8 cellular contexts compared by ENCODE assay signal in genomic region chr11:102453286-102453797, GRCh38. TPM values are rescaled to one million over a fixed set of nuclear protein-coding genes. Genes with fewer than 3 reads are reported as not detected.
DNase-seq lines count a peak whose midpoint lies in the region; ATAC-seq, FAIRE-seq and TF ChIP-seq lines count a peak whose summit lies in the region.

No MANE protein-coding gene starts in this region.

- H3K27ac ChIP-seq in GM12878 (ENCODE audit: control insufficient read depth, insufficient read depth), result peak overlapping the region; percentile 70
- peak overlapping the region; percentile 98 to 99 for H3K27ac ChIP-seq in liver (ENCODE audit: low read depth in 1 of 2, low read length in 2 of 2)

- FAIRE-seq in GM12878 (lab: Jason Lieb, UNC), result no peak

- H3K27ac Mint-ChIP-seq in Calu3 (ENCODE audit: unreplicated experiment), result peak overlapping the region; percentile 69
- H3K27ac Mint-ChIP-seq in stimulated activated naive CD8-positive, alpha-beta T cell treated with anti-CD3 and anti-CD28 coated beads, Interleukin-15, amount 100 ng/mL, for 72 hours, result peak overlapping the region; percentile 98 to 99

- TF ChIP-seq CTCF in Calu3 (IDR thresholded peaks at IDR 0.05; ENCODE audit: unreplicated experiment) (no peak), GM12878 (IDR thresholded peaks at IDR 0.05 in 2 of 3, conservative IDR thresholded peaks at IDR 0.05 in 1 of 3; ENCODE audit: control insufficient read depth in 2 of 3, extremely low read depth in 1 of 3, insufficient read depth in 1 of 3, low read depth in 3 of 3, low read length in 3 of 3) (no peak), liver (IDR thresholded peaks at IDR 0.05; ENCODE audit: low read depth, low read length, missing input control) (no peak)

- 6% methylated on average over 8 of the region's 8 CpGs for WGBS in GM12878 (ENCODE audit: insufficient coverage, insufficient replicate concordance, low lambda C conversion rate, missing lambda C conversion rate)
- WGBS in liver, result 6% methylated on average over 8 of the region's 8 CpGs

- no TSS peak for BruUV-seq in Calu3 (replicated peaks; lab: Mats Ljungman, UMichigan)
- TSS peak; percentile 91 for BruUV-seq in GM12878 (replicated peaks; lab: Mats Ljungman, UMichigan)

- TF ChIP-seq EP300 in GM12878 (IDR thresholded peaks at IDR 0.05; ENCODE audit: borderline replicate concordance in 1 of 2, control insufficient read depth in 1 of 2, low read depth in 2 of 2, low read length in 2 of 2), result no peak

- H3K4me2 ChIP-seq in GM12878 (ENCODE audit: control insufficient read depth, insufficient read depth), result peak overlapping the region; percentile 88

- peak overlapping the region; percentile 96 for H3K4me3 Mint-ChIP-seq in Calu3 (ENCODE audit: low read depth, unreplicated experiment)
- peak overlapping the region; percentile 90 to 97 for H3K4me3 Mint-ChIP-seq in stimulated activated naive CD8-positive, alpha-beta T cell treated with anti-CD3 and anti-CD28 coated beads, Interleukin-15, amount 100 ng/mL, for 72 hours

- intact Hi-C loops in Calu3 (cut with micrococcal nuclease; ENCODE audit: unreplicated experiment) (loop anchor here (5.0 kb wide), 1 partner anchor 36 kb away; no protein-coding TSS in a partner anchor), GM12878 (cut with micrococcal nuclease; ENCODE audit: unreplicated experiment) (loop anchor here (1.0 to 2.0 kb wide), 2 partner anchors 21 to 41 kb away; no protein-coding TSS in a partner anchor)

- TF ChIP-seq RAD21 in GM12878 (IDR thresholded peaks at IDR 0.05; ENCODE audit: insufficient read depth, low read depth, low read length) (no peak), liver (IDR thresholded peaks at IDR 0.05) (no peak)

- H3K36me3 Mint-ChIP-seq in Calu3 (ENCODE audit: insufficient read depth, unreplicated experiment), result peaks cover 32% of the 10 kb centered on the region

- H3K36me3 ChIP-seq in GM12878 (ENCODE audit: control insufficient read depth in 2 of 2, insufficient read depth in 2 of 2, low read length in 1 of 2) (no peaks in the 10 kb centered on the region), liver (ENCODE audit: control insufficient read depth in 4 of 4, insufficient read depth in 3 of 4, low read depth in 1 of 4, low read length in 3 of 4) (peaks cover 0 to 1% (median 0%) of the 10 kb centered on the region in 4 donors)

- peak overlapping the region; percentile 75; the same call in 1 of the 2 replicates for H3K4me3 ChIP-seq in GM12878
- peak overlapping the region; percentile 79 to 89 (median 86) for H3K4me3 ChIP-seq in liver (ENCODE audit: low read depth in 1 of 3, low read length in 3 of 3)

- CTCF ChIA-PET in Calu3 (lab: Charles Lee) (interaction anchor here (1.3 kb wide), 1 partner anchor 63 kb away, joined by 3 read pairs; no protein-coding TSS in a partner anchor), GM12878 (lab: Yijun Ruan, JAX) (interaction anchor here (0.6 to 1.6 kb wide), 4 partner anchors 23 to 109 kb away, joined by 3 to 5 read pairs (median 3); no protein-coding TSS in a partner anchor)

- H3K9me3 Mint-ChIP-seq in Calu3 (ENCODE audit: low read depth, unreplicated experiment), result no peaks in the 10 kb centered on the region
- no peaks in the 10 kb centered on the region for H3K9me3 Mint-ChIP-seq in stimulated activated naive CD8-positive, alpha-beta T cell treated with anti-CD3 and anti-CD28 coated beads, Interleukin-15, amount 100 ng/mL, for 72 hours

- H3K79me2 ChIP-seq in GM12878 (ENCODE audit: control insufficient read depth, insufficient read depth, low read length), result peaks cover 41% of the 10 kb centered on the region

- ATAC-seq in GM12878, result no peak; the same call in 2 of the 3 replicates
- ATAC-seq in stimulated activated naive CD8-positive, alpha-beta T cell treated with anti-CD3 and anti-CD28 coated beads, Interleukin-15, amount 100 ng/mL, for 72 hours, result peak; percentile 2
- ATAC-seq in HG03045 (IDR thresholded peaks at IDR 0.05; ENCODE audit: unreplicated experiment), result no peak
- no peak for ATAC-seq in HG03175 (IDR thresholded peaks at IDR 0.05; ENCODE audit: unreplicated experiment)
- no peak for ATAC-seq in HG03280 (IDR thresholded peaks at IDR 0.05; ENCODE audit: unreplicated experiment)

- H3K27me3 Mint-ChIP-seq in Calu3 (ENCODE audit: unreplicated experiment), result no peaks in the 10 kb centered on the region
- no peaks in the 10 kb centered on the region for H3K27me3 Mint-ChIP-seq in stimulated activated naive CD8-positive, alpha-beta T cell treated with anti-CD3 and anti-CD28 coated beads, Interleukin-15, amount 100 ng/mL, for 72 hours

- no peak for DNase-seq in Calu3
- peak; percentile 58 for DNase-seq in NAMALWA (ENCODE audit: low spot score)
- DNase-seq in GM12878 (ENCODE audit: low read depth, low spot score), result no peak
- peak in 1 of 2 donors; percentile 28 for DNase-seq in stimulated activated naive CD8-positive, alpha-beta T cell treated with anti-CD3 and anti-CD28 coated beads, Interleukin-15, amount 100 ng/mL, for 72 hours

- in situ Hi-C loops in GM12878 (cut with MboI), result no loop called here

- peaks cover 20% of the 10 kb centered on the region for H3K4me1 ChIP-seq in GM12878 (ENCODE audit: control insufficient read depth, insufficient read depth, low read length)
- peaks cover 7 to 72% (median 48%) of the 10 kb centered on the region in 4 donors for H3K4me1 ChIP-seq in liver (ENCODE audit: control insufficient read depth in 4 of 4, insufficient read depth in 4 of 4, low read length in 3 of 4)

- POLR2A ChIA-PET in GM12878 (lab: Charles Lee), result interaction anchor here (0.9 to 1.4 kb wide), 2 partner anchors 23 to 30 kb away, joined by 3 to 4 read pairs; no protein-coding TSS in a partner anchor

- H3K9me3 ChIP-seq in GM12878 (replicated peaks; ENCODE audit: control insufficient read depth, insufficient read depth, low read length), result no peaks in the 10 kb centered on the region
- no peaks in the 10 kb centered on the region for H3K9me3 ChIP-seq in liver (ENCODE audit: control insufficient read depth in 4 of 4, low read length in 3 of 4)

- peaks cover 53% of the 10 kb centered on the region for H3K4me1 Mint-ChIP-seq in Calu3 (ENCODE audit: low read depth, unreplicated experiment)
- H3K4me1 Mint-ChIP-seq in stimulated activated naive CD8-positive, alpha-beta T cell treated with anti-CD3 and anti-CD28 coated beads, Interleukin-15, amount 100 ng/mL, for 72 hours, result peaks cover 78% of the 10 kb centered on the region

- SMC1A ChIA-PET in GM12878 (lab: Charles Lee; ENCODE audit: uncharacterized antibody, unreplicated experiment), result interaction anchor here (0.7 to 1.7 kb wide), 13 partner anchors 9 to 159 kb away, joined by 3 to 7 read pairs (median 3); no protein-coding TSS in a partner anchor

- H3K9ac ChIP-seq in GM12878 (ENCODE audit: control insufficient read depth, insufficient read depth, low read length), result peak overlapping the region; percentile 81; the same call in 1 of the 2 replicates
- peak overlapping the region; percentile 59 to 82 for H3K9ac ChIP-seq in liver (ENCODE audit: low read depth in 1 of 2, low read length in 2 of 2)

- no peaks in the 10 kb centered on the region for H3K27me3 ChIP-seq in GM12878 (replicated peaks in 1 of 2; ENCODE audit: control insufficient read depth in 2 of 2, insufficient read depth in 2 of 2, low read length in 1 of 2)
- no peaks in the 10 kb centered on the region for H3K27me3 ChIP-seq in liver (ENCODE audit: control insufficient read depth in 4 of 4, insufficient read depth in 4 of 4, low read length in 3 of 4)

- H2AFZ ChIP-seq in GM12878 (ENCODE audit: control insufficient read depth, low read depth, low read length), result peak overlapping the region; percentile 92

- no peaks in the 10 kb centered on the region for H4K20me1 ChIP-seq in GM12878 (ENCODE audit: control insufficient read depth, insufficient read depth)

- RAD21 ChIA-PET in GM12878 (lab: Charles Lee; ENCODE audit: unreplicated experiment), result interaction anchor here (0.7 to 1.4 kb wide), 9 partner anchors 11 to 160 kb away, joined by 3 to 7 read pairs (median 3); no protein-coding TSS in a partner anchor

- TF ChIP-seq POLR2A in GM12878 (IDR thresholded peaks at IDR 0.05; ENCODE audit: low read depth, low read length), result no peak

TF ChIP-seq in GM12878, 131 proteins besides CTCF, POLR2A, EP300 and RAD21 (continues in another document):
- 0 out of 2 replicates have a peak, but pooled peaks have one; percentile 11 for TF ChIP-seq LARP7 (IDR thresholded peaks at IDR 0.05)
- no peak for TF ChIP-seq CEBPB (IDR thresholded peaks at IDR 0.05; ENCODE audit: borderline replicate concordance in 1 of 2, low read depth in 2 of 2, low read length in 2 of 2)

TF ChIP-seq in liver, 16 proteins besides CTCF, POLR2A, EP300 and RAD21 (continues in another document):
- TF ChIP-seq TAF1 (conservative IDR thresholded peaks at IDR 0.05), result no peak
- no peak for TF ChIP-seq NR2F2 (IDR thresholded peaks at IDR 0.05)
- no peak for TF ChIP-seq HNF4G (IDR thresholded peaks at IDR 0.05)

RNA-seq across cellular contexts. Expression of gene TMEM123, which starts 0.8 kb away (rescaled TPM):
- total RNA-seq in Calu3 (2022) (204 and 236 TPM in 2 replicates), GM12878 (2014; rRNA removed) (90.4 and 104 TPM in 2 replicates), GM12878 (2014; rRNA removed; fragmentation: Illumina TruSeq; extraction: Trizol) (220 and 240 TPM in 2 replicates), GM12878 (2021) (124 and 146 TPM in 2 replicates), liver (100 to 1,000 TPM; 105 to 140 TPM)
- 122 and 125 TPM in 2 replicates for total RNA-seq in GM12878 (2013; cell fraction: nucleolus; rRNA removed)
- 60.0 TPM for polyA plus RNA-seq in GM12878 (2011; ENCODE audit: low read depth)
- polyA plus RNA-seq in GM12878 (2011; rRNA removed) (667 and 744 TPM in 2 replicates), GM12878 (2014; fragmentation: Illumina TruSeq; extraction: Trizol) (152 and 245 TPM in 2 replicates), GM12878 (2014; fragmentation: Nextera tagmentation; extraction: Ambion mirVana) (10 to 100 TPM; 35.1 to 48.8 TPM), GM12878 (2014; rRNA removed) (62.9 and 73.9 TPM in 2 replicates), GM12878 (2016; fragmentation: Nextera tagmentation; extraction: Ambion mirVana) (100 to 1,000 TPM; 122 to 124 TPM), liver (100 to 1,000 TPM; 101 to 109 TPM)
- polyA plus RNA-seq in GM12878 (2011; cell fraction: cytosol; rRNA removed), result 89.5 and 235 TPM in 2 replicates
- 48.4 and 94.5 TPM in 2 replicates for polyA plus RNA-seq in GM12878 (2011; cell fraction: nucleus; rRNA removed)
- polyA plus RNA-seq in GM12878 (2012), result 77.6 and 83.1 TPM in 2 replicates
- 234 and 661 TPM in 2 replicates for polyA minus RNA-seq in GM12878 (2011; rRNA and poly(A)+ RNA removed)
- polyA minus RNA-seq in GM12878 (2011; cell fraction: cytosol; rRNA and poly(A)+ RNA removed), result 119 and 168 TPM in 2 replicates
- 56.7 and 58.8 TPM in 2 replicates for polyA minus RNA-seq in GM12878 (2011; cell fraction: nucleus; rRNA and poly(A)+ RNA removed)
